25 cellular contexts compared by ENCODE assay signal in genomic region chr6:13935190-13935880, GRCh38. TPM values are rescaled to one million over a fixed set of nuclear protein-coding genes. Genes with fewer than 3 reads are reported as not detected.
"Had no signal": no experiment of that assay in that cellular context is flagged by ENCODE, and none has a peak within 500 bp of the region (broad histone marks: within the 10 kb centered on the region; RNA-seq: fewer than 3 reads in every experiment).

No MANE protein-coding gene starts in this region.

- H3K9me3 ChIP-seq: adrenal gland had no signal

- H3K36me3 ChIP-seq: adrenal gland had no signal

- FAIRE-seq: colon had no signal

- H3K4me1 ChIP-seq: adrenal gland had no signal

- H3K4me3 ChIP-seq: adrenal gland had no signal

- DNase-seq: activated B cell treated with CpG ODN at 0.5 μM for 24 hours; activated CD4-positive, alpha-beta T cell treated with anti-CD3 and anti-CD28 coated beads for 36 hours; activated CD8-positive, alpha-beta memory T cell treated with anti-CD3 and anti-CD28 coated beads, Interleukin-2, amount 50 U/mL, for 4 hours; activated CD8-positive, alpha-beta T cell treated with anti-CD3 and anti-CD28 coated beads for 36 hours; activated naive CD4-positive, alpha-beta T cell treated with anti-CD3 and anti-CD28 coated beads, Interleukin-2, amount 50 U/mL, for 16 hours; activated naive CD8-positive, alpha-beta T cell treated with anti-CD3 and anti-CD28 coated beads, Interleukin-2, amount 10 ng/mL, durations not matched to agents 7 days and 5 days; activated T-cell treated with anti-CD3 and anti-CD28 coated beads, Interleukin-2, amount 50 U/mL, for 72 hours; adrenal gland; anterior cingulate cortex; cerebellar nuclear complex; MV-4-11; NCI-H1092 treated with DMSO at 0.1 percent for 48 hours; NCI-H1417 treated with DMSO at 0.1 percent for 48 hours; NCI-H1694; NCI-H2029; NCI-H345; NCI-H510A; NCI-H526 treated with DMSO at 0.1 percent for 48 hours; NCI-H82; SIG-M5; SW 1271 had no signal

- H3K27ac ChIP-seq: adrenal gland had no signal

- ATAC-seq: activated CD4-positive, alpha-beta T cell treated with anti-CD3 and anti-CD28 coated beads for 36 hours; activated CD8-positive, alpha-beta T cell treated with anti-CD3 and anti-CD28 coated beads for 36 hours; activated T-cell treated with anti-CD3 and anti-CD28 coated beads, Interleukin-2, amount 50 U/mL, for 72 hours had no signal

RNA-seq across cellular contexts. Expression of gene RNF182, which starts 10.6 kb away (rescaled TPM):
- total RNA-seq: activated B cell treated with CpG ODN at 0.5 μM for 24 hours; activated CD4-positive, alpha-beta T cell treated with anti-CD3 and anti-CD28 coated beads for 36 hours; activated CD8-positive, alpha-beta T cell treated with anti-CD3 and anti-CD28 coated beads for 36 hours; activated naive CD8-positive, alpha-beta T cell treated with anti-CD3 and anti-CD28 coated beads, Interleukin-2, amount 10 ng/mL, durations not matched to agents 7 days and 5 days; activated T-cell treated with anti-CD3 and anti-CD28 coated beads, Interleukin-2, amount 50 U/mL, for 72 hours; MCF 10A; OCI-LY7; T-helper 1 cell treated with Interleukin-12 subunit alpha and Interleukin-12 subunit beta and Interleukin-4 antibody, amounts not matched to agents 30 ng/mL and 1 ng/mL, for 36 hours had no signal
